19 cellular contexts compared by ENCODE assay signal in the genomic region with DNA sequence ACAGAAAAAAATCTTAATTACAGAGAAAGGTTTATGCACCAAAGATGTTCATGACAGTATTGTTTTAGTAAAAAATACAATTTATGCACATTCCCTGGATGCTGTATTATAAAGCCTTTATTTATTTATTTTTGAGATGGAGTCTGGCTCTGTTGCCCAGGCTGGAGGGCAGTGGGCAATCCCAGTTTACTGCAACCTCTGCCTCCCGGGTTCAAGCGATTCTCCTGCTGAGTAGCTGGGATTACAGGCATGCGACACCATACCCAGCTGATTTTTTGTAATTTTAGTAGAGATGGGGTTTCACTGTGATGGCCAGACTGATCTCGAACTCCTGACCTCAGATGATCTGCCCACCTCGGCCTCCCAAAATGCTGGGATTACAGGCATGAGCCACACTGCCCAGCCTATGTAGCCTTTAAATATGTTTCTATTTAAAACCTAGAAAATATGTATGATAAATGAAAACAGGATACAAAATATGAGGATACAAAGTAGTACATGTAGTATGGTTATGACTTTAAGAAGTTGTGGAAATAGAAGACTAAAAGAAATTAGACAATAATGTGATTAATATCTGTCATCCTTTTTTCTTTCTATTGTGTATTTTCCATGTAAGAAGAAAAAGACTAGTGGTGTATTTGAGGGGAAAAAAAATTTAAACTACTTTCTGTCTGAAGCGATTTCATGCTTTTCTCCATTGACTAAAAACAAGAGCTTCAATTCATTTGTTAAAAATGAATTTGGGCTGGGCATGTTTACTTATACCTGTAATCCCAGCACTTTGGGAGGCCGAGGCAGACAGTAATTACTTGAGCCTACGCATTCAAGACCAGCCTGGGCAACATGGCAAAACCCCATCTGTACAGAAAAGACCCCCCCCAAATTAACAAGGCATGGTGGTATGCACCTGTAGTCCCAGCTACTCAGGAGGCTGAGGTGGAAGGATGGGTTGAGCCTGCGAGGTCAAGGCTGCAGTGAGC. TPM values are rescaled to one million over a fixed set of nuclear protein-coding genes. Genes with fewer than 3 reads are reported as not detected.
A peak's percentile ranks its signal among the peaks of the same experiment; 100 is the strongest.
DNase-seq lines count a peak whose midpoint lies in the region; ATAC-seq, FAIRE-seq and TF ChIP-seq lines count a peak whose summit lies in the region.
"Had no signal": no experiment of that assay in that cellular context is flagged by ENCODE, and none has a peak within 500 bp of the region (broad histone marks: within the 10 kb centered on the region; RNA-seq: fewer than 3 reads in every experiment).

No MANE protein-coding gene starts in this region.

- peak overlapping the region; percentile 51 for H3K27ac Mint-ChIP-seq in activated CD4-positive, alpha-beta T cell treated with anti-CD3 and anti-CD28 coated beads for 36 hours
- H3K27ac Mint-ChIP-seq in stimulated activated naive CD8-positive, alpha-beta T cell treated with anti-CD3 and anti-CD28 coated beads, Interleukin-15, Interleukin-2, amounts not matched to agents 100 ng/mL and 50 ng/mL, for 24 hours = peak overlapping the region; percentile 45

- H3K9me3 Mint-ChIP-seq in activated CD4-positive, alpha-beta T cell treated with anti-CD3 and anti-CD28 coated beads for 36 hours (ENCODE audit: low read depth) = peaks cover 3% of the 10 kb centered on the region
- no peaks in the 10 kb centered on the region for H3K9me3 Mint-ChIP-seq in stimulated activated naive CD8-positive, alpha-beta T cell treated with anti-CD3 and anti-CD28 coated beads, Interleukin-15, Interleukin-2, amounts not matched to agents 100 ng/mL and 50 ng/mL, for 24 hours

- WGBS in HepG2 (ENCODE audit: low lambda C conversion rate) = 97% methylated on average over 9 of the region's 9 CpGs
- 78% methylated on average over 5 of the region's 9 CpGs for WGBS in right lobe of liver (ENCODE audit: insufficient coverage, low coverage, low lambda C conversion rate, missing lambda C conversion rate)
- WGBS in K562 (ENCODE audit: insufficient coverage, low coverage, missing lambda C conversion rate) = 82% methylated on average over 9 of the region's 9 CpGs
- WGBS in upper lobe of left lung, 2 donors = 87 to 88% methylated on average over 9 of the region's 9 CpGs

- peaks cover 2 to 3% of the 10 kb centered on the region in 2 experiments; a peak in 2 of 5 replicates for H3K36me3 ChIP-seq in HepG2 (replicated peaks in 1 of 2; ENCODE audit: control insufficient read depth in 1 of 2, insufficient read depth in 2 of 2, low read length in 2 of 2)
- H3K36me3 ChIP-seq in right lobe of liver = peaks cover 0 to 14% (median 5%) of the 10 kb centered on the region in 4 donors
- peaks cover 32% of the 10 kb centered on the region; the same call in 2 of the 3 replicates for H3K36me3 ChIP-seq in K562 (ENCODE audit: control insufficient read depth, insufficient read depth, low read length)
- peaks cover 0 to 25% (median 5%) of the 10 kb centered on the region in 4 donors for H3K36me3 ChIP-seq in upper lobe of left lung

- H3K27me3 ChIP-seq in HepG2 (ENCODE audit: control insufficient read depth in 1 of 2, insufficient read depth in 2 of 2, low read length in 2 of 2) (no peaks in the 10 kb centered on the region), right lobe of liver (no peaks in the 10 kb centered on the region), K562 (ENCODE audit: control insufficient read depth in 2 of 2, insufficient read depth in 2 of 2, low read length in 2 of 2) (no peaks in the 10 kb centered on the region), upper lobe of left lung (no peaks in the 10 kb centered on the region)

- no TSS peak for BruUV-seq in HepG2 (replicated peaks; lab: Mats Ljungman, UMichigan)
- BruUV-seq in K562 (replicated peaks; lab: Mats Ljungman, UMichigan) = no TSS peak

- TF ChIP-seq RAD21 in HepG2 (CRISPR knock-in tag; IDR thresholded peaks at IDR 0.05) = no peak
- no peak for TF ChIP-seq RAD21 in K562 (CRISPR knock-in tag; conservative IDR thresholded peaks at IDR 0.05 in 1 of 2, IDR thresholded peaks at IDR 0.05 in 1 of 2)

- peak; percentile 20 for DNase-seq in activated CD4-positive, alpha-beta T cell treated with anti-CD3 and anti-CD28 coated beads for 36 hours
- DNase-seq in activated CD4-positive, alpha-beta T cell treated with anti-CD3 and anti-CD28 coated beads for 48 hours = no peak
- DNase-seq in HepG2 (ENCODE audit: low spot score) (no peak), right lobe of liver (no peak), K562 (ENCODE audit: extremely low read depth in 1 of 4, low spot score in 3 of 4) (no peak), upper lobe of left lung (no peak)
- DNase-seq: DMS79 treated with DMSO at 0.1 percent for 48 hours, KG1, NCI-H1105 treated with DMSO at 0.1 percent for 48 hours, NCI-H187, NCI-H2107, NCI-H2227 treated with DMSO at 0.1 percent for 48 hours, NCI-H510A treated with DMSO at 0.1 percent for 48 hours, NCI-H774, OCI-M1 had no signal

- CTCF ChIA-PET in activated CD4-positive, alpha-beta T cell treated with anti-CD3 and anti-CD28 coated beads for 36 hours (lab: Charles Lee) = interaction anchor here (0.6 to 4.3 kb wide), 4 partner anchors 9 to 565 kb away, joined by 3 to 26 read pairs (median 6); partner anchors contain the start of gene ATF1
- CTCF ChIA-PET in HepG2 (lab: Yijun Ruan, JAX; ENCODE audit: low intra/inter-chr PET ratio, low total read pairs) (no interaction called here), K562 (lab: Yijun Ruan, JAX; ENCODE audit: low intra/inter-chr PET ratio) (no interaction called here)

- H3K4me2 ChIP-seq in HepG2 (ENCODE audit: low read depth, low read length) (no peak overlapping the region), K562 (ENCODE audit: insufficient read depth, low read length) (no peak overlapping the region)

- peaks cover 12% of the 10 kb centered on the region for H3K4me1 ChIP-seq in HepG2 (ENCODE audit: insufficient read depth, low read length)
- H3K4me1 ChIP-seq in right lobe of liver = peaks cover 0 to 3% (median 0%) of the 10 kb centered on the region in 4 donors
- H3K4me1 ChIP-seq in K562 (replicated peaks in 1 of 2; ENCODE audit: control insufficient read depth in 2 of 2, insufficient read depth in 2 of 2, low read length in 2 of 2) = no peaks in the 10 kb centered on the region; a peak in 2 of 5 replicates
- no peaks in the 10 kb centered on the region for H3K4me1 ChIP-seq in upper lobe of left lung

- TF ChIP-seq CTCF in HepG2 (CRISPR knock-in tag; IDR thresholded peaks at IDR 0.05) = no peak
- TF ChIP-seq CTCF in right lobe of liver (IDR thresholded peaks at IDR 0.05) = no peak
- TF ChIP-seq CTCF in K562 (IDR thresholded peaks at IDR 0.05 in 2 of 3, conservative IDR thresholded peaks at IDR 0.05 in 1 of 3; ENCODE audit: insufficient read depth in 2 of 3, low read depth in 1 of 3, low read length in 3 of 3) = no peak
- no peak for TF ChIP-seq CTCF in upper lobe of left lung (IDR thresholded peaks at IDR 0.05)

- in situ Hi-C loops in HepG2 (cut with HindIII; ENCODE audit: extremely low pct_ligation_motif_present, low pct_unique_long_range_greater_than_20kb) (no loop called here), K562 (cut with MboI) (no loop called here)

- H3K9me1 ChIP-seq in K562 (ENCODE audit: control insufficient read depth, insufficient read depth, low read length) = no peaks in the 10 kb centered on the region

- ATAC-seq in activated CD4-positive, alpha-beta T cell treated with anti-CD3 and anti-CD28 coated beads for 36 hours = peak; percentile 76
- ATAC-seq in HepG2 (no peak), right lobe of liver (no peak), K562 (no peak), HG02884 (IDR thresholded peaks at IDR 0.05; ENCODE audit: unreplicated experiment) (no peak), upper lobe of left lung (ENCODE audit: low FRiP score in 2 of 2) (no peak)

- FAIRE-seq in HepG2 (lab: Jason Lieb, UNC) (no peak), K562 (lab: Jason Lieb, UNC) (no peak)

- TF ChIP-seq POLR2A in HepG2 (IDR thresholded peaks at IDR 0.05; ENCODE audit: insufficient read depth in 1 of 2, low read depth in 2 of 2, low read length in 2 of 2) (no peak), right lobe of liver (IDR thresholded peaks at IDR 0.05) (no peak), K562 (conservative IDR thresholded peaks at IDR 0.05) (no peak), upper lobe of left lung (IDR thresholded peaks at IDR 0.05) (no peak)

- H3K4me3 Mint-ChIP-seq in activated CD4-positive, alpha-beta T cell treated with anti-CD3 and anti-CD28 coated beads for 36 hours = no peak overlapping the region
- no peak overlapping the region for H3K4me3 Mint-ChIP-seq in stimulated activated naive CD8-positive, alpha-beta T cell treated with anti-CD3 and anti-CD28 coated beads, Interleukin-15, Interleukin-2, amounts not matched to agents 100 ng/mL and 50 ng/mL, for 24 hours
- H3K4me3 Mint-ChIP-seq: CD14-positive monocyte had no signal

- intact Hi-C loops in activated CD4-positive, alpha-beta T cell treated with anti-CD3 and anti-CD28 coated beads for 36 hours (cut with DNase I, micrococcal nuclease) = no loop called here
- intact Hi-C loops in HepG2 (cut with micrococcal nuclease; ENCODE audit: unreplicated experiment) = loop anchor here (1.0 kb wide), 1 partner anchor 11 kb away; no protein-coding TSS in a partner anchor
- intact Hi-C loops in right lobe of liver (cut with DNase I) = no loop called here
- intact Hi-C loops in K562 (cut with micrococcal nuclease) = no loop called here

- H3K27ac ChIP-seq in HepG2 (ENCODE audit: extremely low read length, insufficient read depth, low read length) (no peak overlapping the region), right lobe of liver (no peak overlapping the region), K562 (ENCODE audit: extremely low read depth, low read depth, low read length) (no peak overlapping the region), upper lobe of left lung (no peak overlapping the region)
- H3K27ac ChIP-seq: 22Rv1 had no signal

- H3K9me3 ChIP-seq in HepG2 (ENCODE audit: low read length) (no peaks in the 10 kb centered on the region), right lobe of liver (no peaks in the 10 kb centered on the region), K562 (replicated peaks; ENCODE audit: control insufficient read depth, insufficient read depth, low read depth, low read length) (no peaks in the 10 kb centered on the region), upper lobe of left lung (no peaks in the 10 kb centered on the region)

- TF ChIP-seq EP300 in HepG2 (IDR thresholded peaks at IDR 0.05; ENCODE audit: low read depth in 2 of 2, low read length in 2 of 2) (no peak), HepG2 (CRISPR knock-in tag; IDR thresholded peaks at IDR 0.05; ENCODE audit: borderline replicate concordance) (no peak), K562 (IDR thresholded peaks at IDR 0.05; ENCODE audit: low read length) (no peak), upper lobe of left lung (IDR thresholded peaks at IDR 0.05) (no peak)

- peaks cover 24% of the 10 kb centered on the region for H3K36me3 Mint-ChIP-seq in activated CD4-positive, alpha-beta T cell treated with anti-CD3 and anti-CD28 coated beads for 36 hours (ENCODE audit: low read depth)
- H3K36me3 Mint-ChIP-seq in stimulated activated naive CD8-positive, alpha-beta T cell treated with anti-CD3 and anti-CD28 coated beads, Interleukin-15, Interleukin-2, amounts not matched to agents 100 ng/mL and 50 ng/mL, for 24 hours (ENCODE audit: low read depth) = peaks cover 27% of the 10 kb centered on the region

- H4K20me1 ChIP-seq in HepG2 (ENCODE audit: insufficient read depth, low read length) (no peaks in the 10 kb centered on the region), K562 (replicated peaks; ENCODE audit: control insufficient read depth, insufficient read depth, low read length) (no peaks in the 10 kb centered on the region)

- no peak overlapping the region for H2AFZ ChIP-seq in HepG2 (ENCODE audit: low read length)
- no peak overlapping the region for H2AFZ ChIP-seq in K562 (ENCODE audit: low read depth, low read length)

- H3K4me3 ChIP-seq in HepG2 (replicated peaks in 1 of 3; ENCODE audit: insufficient read depth in 1 of 3, low read depth in 2 of 3, low read length in 3 of 3) (no peak overlapping the region), right lobe of liver (no peak overlapping the region), K562 (no peak overlapping the region), upper lobe of left lung (no peak overlapping the region)

- H3K9ac ChIP-seq in HepG2 (ENCODE audit: insufficient read depth, low read depth, low read length) (no peak overlapping the region), K562 (ENCODE audit: insufficient read depth in 1 of 2, low read depth in 2 of 2, low read length in 2 of 2) (no peak overlapping the region)

- H3K79me2 ChIP-seq in HepG2 (ENCODE audit: insufficient read depth, low read length) (peaks cover 49% of the 10 kb centered on the region), K562 (ENCODE audit: control insufficient read depth, insufficient read depth, low read length) (peaks cover 77% of the 10 kb centered on the region)

- POLR2A ChIA-PET in activated CD4-positive, alpha-beta T cell treated with anti-CD3 and anti-CD28 coated beads for 36 hours (lab: Charles Lee) = interaction anchor here (0.9 to 1.0 kb wide), 2 partner anchors 12 to 226 kb away, joined by 3 to 4 read pairs; no protein-coding TSS in a partner anchor
- POLR2A ChIA-PET in HepG2 (lab: Yijun Ruan, JAX) = interaction anchor here (1.4 to 1.8 kb wide), 2 partner anchors 10 to 13 kb away, joined by 5 read pairs; partner anchors contain the start of gene ATF1
- POLR2A ChIA-PET in K562 (lab: Yijun Ruan, JAX) = interaction anchor here (1.0 to 2.8 kb wide), 3 partner anchors 9 to 13 kb away, joined by 4 to 13 read pairs (median 5); partner anchors contain the start of gene ATF1

- H3K27me3 Mint-ChIP-seq in activated CD4-positive, alpha-beta T cell treated with anti-CD3 and anti-CD28 coated beads for 36 hours = no peaks in the 10 kb centered on the region
- no peaks in the 10 kb centered on the region for H3K27me3 Mint-ChIP-seq in stimulated activated naive CD8-positive, alpha-beta T cell treated with anti-CD3 and anti-CD28 coated beads, Interleukin-15, Interleukin-2, amounts not matched to agents 100 ng/mL and 50 ng/mL, for 24 hours

- peaks cover 43% of the 10 kb centered on the region for H3K4me1 Mint-ChIP-seq in activated CD4-positive, alpha-beta T cell treated with anti-CD3 and anti-CD28 coated beads for 36 hours
- H3K4me1 Mint-ChIP-seq in stimulated activated naive CD8-positive, alpha-beta T cell treated with anti-CD3 and anti-CD28 coated beads, Interleukin-15, Interleukin-2, amounts not matched to agents 100 ng/mL and 50 ng/mL, for 24 hours (ENCODE audit: low read depth) = peaks cover 25% of the 10 kb centered on the region
- H3K4me1 Mint-ChIP-seq: CD14-positive monocyte had no signal

RNA-seq across cellular contexts. Expression of gene ATF1, which starts 13.1 kb away (rescaled TPM):
- 10 to 100 TPM; 53.0 to 67.3 TPM for total RNA-seq in activated CD4-positive, alpha-beta T cell treated with anti-CD3 and anti-CD28 coated beads for 36 hours
- total RNA-seq in HepG2 (2016; rRNA removed; fragmentation: Illumina TruSeq; extraction: Trizol) = 29.3 and 48.0 TPM in 2 replicates
- 7.9 and 9.8 TPM in 2 replicates for total RNA-seq in HepG2 (2016; cell fraction: cytosol; rRNA removed; fragmentation: Illumina TruSeq; extraction: Trizol; ENCODE audit: low read depth)
- 32.7 and 43.1 TPM in 2 replicates for total RNA-seq in HepG2 (2016; cell fraction: insoluble cytoplasmic fraction; rRNA removed; fragmentation: Illumina TruSeq; extraction: Trizol)
- total RNA-seq in HepG2 (2016; cell fraction: membrane; rRNA removed; fragmentation: Illumina TruSeq; extraction: Trizol) = 16.2 and 17.0 TPM in 2 replicates
- total RNA-seq in HepG2 (2016; cell fraction: nucleus; rRNA removed; fragmentation: Illumina TruSeq; extraction: Trizol) = 13.7 and 14.8 TPM in 2 replicates
- 40.1 and 52.0 TPM in 2 replicates for polyA plus RNA-seq in HepG2 (2011; rRNA removed)
- polyA plus RNA-seq in HepG2 (2011; cell fraction: cytosol; rRNA removed) = 18.8 and 23.8 TPM in 2 replicates
- polyA plus RNA-seq in HepG2 (2011; cell fraction: nucleus; rRNA removed) = 13.6 and 18.8 TPM in 2 replicates
- polyA plus RNA-seq in HepG2 (2012) = 19.1 and 21.2 TPM in 2 replicates
- polyA plus RNA-seq in HepG2 (2016; cell fraction: cytosol; fragmentation: Illumina TruSeq; extraction: Trizol; ENCODE audit: low read depth) = 3.8 and 5.5 TPM in 2 replicates
- 50.7 and 55.1 TPM in 2 replicates for polyA plus RNA-seq in HepG2 (2016; cell fraction: insoluble cytoplasmic fraction; fragmentation: Illumina TruSeq; extraction: Trizol; ENCODE audit: low read depth)
- polyA plus RNA-seq in HepG2 (2016; cell fraction: membrane; fragmentation: Illumina TruSeq; extraction: Trizol; ENCODE audit: low read depth) = 9.8 and 10.0 TPM in 2 replicates
- polyA plus RNA-seq in HepG2 (2016; cell fraction: nucleus; fragmentation: Illumina TruSeq; extraction: Trizol; ENCODE audit: insufficient read depth, low read depth) = 17.9 and 19.4 TPM in 2 replicates
- polyA minus RNA-seq in HepG2 (2011; rRNA and poly(A)+ RNA removed; ENCODE audit: low replicate concordance) = 27.0 and 148 TPM in 2 replicates
- polyA minus RNA-seq in HepG2 (2011; cell fraction: cytosol; rRNA and poly(A)+ RNA removed) = 21.1 and 25.7 TPM in 2 replicates
- polyA minus RNA-seq in HepG2 (2011; cell fraction: nucleus; rRNA and poly(A)+ RNA removed) = 22.0 and 23.3 TPM in 2 replicates
- 10 to 100 TPM in 5 of 6 experiments, 1 to 10 TPM in 1; 7.3 to 19.9 (median 13.4) TPM for total RNA-seq in right lobe of liver
- 26.6 and 28.7 TPM in 2 replicates for total RNA-seq in K562 (2011; cell fraction: chromatin; rRNA removed; ENCODE audit: low replicate concordance)
- 23.5 and 27.1 TPM in 2 replicates for total RNA-seq in K562 (2011; cell fraction: nucleolus; rRNA removed)
- 20.5 and 21.0 TPM in 2 replicates for total RNA-seq in K562 (2011; cell fraction: nucleoplasm; rRNA removed)
- 74.8 and 75.1 TPM in 2 replicates for total RNA-seq in K562 (2014; rRNA removed)
- 43.3 and 56.1 TPM in 2 replicates for total RNA-seq in K562 (2014; rRNA removed; fragmentation: Illumina TruSeq; extraction: Trizol)
- total RNA-seq in K562 (2015; rRNA removed; fragmentation: Illumina TruSeq; extraction: Trizol) = 46.6 and 48.9 TPM in 2 replicates
- total RNA-seq in K562 (2021) = 51.1 and 51.4 TPM in 2 replicates
- 83.5 and 87.8 TPM in 2 replicates for polyA plus RNA-seq in K562 (2011; rRNA removed)
- polyA plus RNA-seq in K562 (2011; cell fraction: cytosol; rRNA removed) = 39.7 and 78.8 TPM in 2 replicates
- 36.0 and 39.0 TPM in 2 replicates for polyA plus RNA-seq in K562 (2011; cell fraction: nucleus; rRNA removed)
- 33.6 and 43.3 TPM in 2 replicates for polyA plus RNA-seq in K562 (2012)
- 61.5 and 62.2 TPM in 2 replicates for polyA plus RNA-seq in K562 (2014; fragmentation: Illumina TruSeq; extraction: Trizol)
- 10 to 100 TPM; 19.8 to 24.5 TPM for polyA plus RNA-seq in K562 (2014; fragmentation: Nextera tagmentation; extraction: Ambion mirVana)
- polyA plus RNA-seq in K562 (2014; rRNA removed) = 60.1 and 78.3 TPM in 2 replicates
- polyA minus RNA-seq in K562 (2011; rRNA and poly(A)+ RNA removed) = 68.4 and 70.8 TPM in 2 replicates
- polyA minus RNA-seq in K562 (2011; cell fraction: cytosol; rRNA and poly(A)+ RNA removed) = 30.5 and 35.6 TPM in 2 replicates
- polyA minus RNA-seq in K562 (2011; cell fraction: nucleus; rRNA and poly(A)+ RNA removed) = 14.3 and 31.5 TPM in 2 replicates
- total RNA-seq in upper lobe of left lung = 10 to 100 TPM; 23.0 to 48.1 (median 33.9) TPM
